27 cellular contexts compared by ENCODE assay signal in genomic region chr16:57670206-57670605, GRCh38. TPM values are rescaled to one million over a fixed set of nuclear protein-coding genes. Genes with fewer than 3 reads are reported as not detected.
"Had no signal": no experiment of that assay in that cellular context is flagged by ENCODE, and none has a peak within 500 bp of the region (broad histone marks: within the 10 kb centered on the region; RNA-seq: fewer than 3 reads in every experiment).

No MANE protein-coding gene starts in this region.

- H3K27me3 ChIP-seq: colonic mucosa, dorsolateral prefrontal cortex, upper lobe of left lung had no signal

- H3K9me3 Mint-ChIP-seq: activated naive CD8-positive, alpha-beta T cell treated with anti-CD3 and anti-CD28 coated beads, Interleukin-2, amount 10 ng/mL, durations not matched to agents 7 days and 5 days; activated T-cell treated with anti-CD3 and anti-CD28 coated beads, Interleukin-2, amount 50 U/mL, for 4 hours; activated T-helper 2 cell treated with anti-CD3 and anti-CD28 coated beads, Interferon-gamma antibody, Interleukin-2, Interleukin-4, amounts not matched to agents 10 μg/mL and 5 μg/mL and 100 μg/mL, durations not matched to agents 14 hours and 24 hours and 36 hours; effector memory CD8-positive, alpha-beta T cell; naive thymus-derived CD8-positive, alpha-beta T cell; T-helper 2 cell treated with Interferon-gamma antibody and Interleukin-4, amounts not matched to agents 5 μg/mL and 100 μg/mL, for 36 hours had no signal

- H3K4me3 ChIP-seq: colonic mucosa, dorsolateral prefrontal cortex, esophagus muscularis mucosa, left ventricle myocardium inferior, smooth muscle cell had no signal

- H3K9me3 ChIP-seq: colonic mucosa, esophagus muscularis mucosa, left ventricle myocardium inferior, upper lobe of left lung had no signal

- H3K36me3 Mint-ChIP-seq: activated naive CD8-positive, alpha-beta T cell treated with anti-CD3 and anti-CD28 coated beads, Interleukin-2, amount 10 ng/mL, durations not matched to agents 7 days and 5 days; naive thymus-derived CD8-positive, alpha-beta T cell had no signal

- H3K27me3 Mint-ChIP-seq: effector memory CD8-positive, alpha-beta T cell; naive thymus-derived CD8-positive, alpha-beta T cell had no signal

- H3K4me1 ChIP-seq: colonic mucosa, left ventricle myocardium inferior had no signal

- H3K4me3 Mint-ChIP-seq: activated naive CD8-positive, alpha-beta T cell treated with anti-CD3 and anti-CD28 coated beads, Interleukin-2, amount 10 ng/mL, durations not matched to agents 7 days and 5 days; activated T-cell treated with anti-CD3 and anti-CD28 coated beads, Interleukin-2, amount 50 U/mL, for 4 hours; effector memory CD8-positive, alpha-beta T cell; naive thymus-derived CD8-positive, alpha-beta T cell; T-helper 2 cell treated with Interferon-gamma antibody and Interleukin-4, amounts not matched to agents 5 μg/mL and 100 μg/mL, for 36 hours had no signal

- DNase-seq: activated CD4-positive, alpha-beta T cell treated with anti-CD3 and anti-CD28 coated beads for 1 hour; activated CD4-positive, alpha-beta T cell treated with anti-CD3 and anti-CD28 coated beads, Interleukin-2, amount 50 U/mL, for 1 hour; activated CD8-positive, alpha-beta memory T cell treated with anti-CD3 and anti-CD28 coated beads, Interleukin-2, amount 50 U/mL, for 48 hours; activated naive CD4-positive, alpha-beta T cell; activated naive CD8-positive, alpha-beta T cell treated with anti-CD3 and anti-CD28 coated beads, Interleukin-2, amount 10 ng/mL, durations not matched to agents 7 days and 5 days; activated T-cell treated with anti-CD3 and anti-CD28 coated beads, Interleukin-2, amount 50 U/mL, for 4 hours; amniotic stem cell; colonic mucosa; dorsolateral prefrontal cortex; effector memory CD8-positive, alpha-beta T cell; glutamatergic neuron; hippocampal formation; left ventricle myocardium inferior; nucleus accumbens; stimulated activated CD4-positive, alpha-beta T cell treated with anti-CD3 and anti-CD28 coated beads, Interleukin-4, amount 100 ng/mL, for 1 hour; stimulated activated naive CD8-positive, alpha-beta T cell treated with anti-CD3 and anti-CD28 coated beads, Interleukin-15, Interleukin-2, amounts not matched to agents 100 U/mL and 50 U/mL, for 24 hours; upper lobe of left lung had no signal

- H3K27ac Mint-ChIP-seq: activated naive CD8-positive, alpha-beta T cell treated with anti-CD3 and anti-CD28 coated beads, Interleukin-2, amount 10 ng/mL, durations not matched to agents 7 days and 5 days; activated T-helper 2 cell treated with anti-CD3 and anti-CD28 coated beads, Interferon-gamma antibody, Interleukin-2, Interleukin-4, amounts not matched to agents 10 μg/mL and 5 μg/mL and 100 μg/mL, durations not matched to agents 14 hours and 24 hours and 36 hours; T-helper 2 cell treated with Interferon-gamma antibody and Interleukin-4, amounts not matched to agents 5 μg/mL and 100 μg/mL, for 36 hours had no signal

- ATAC-seq: activated T-cell treated with anti-CD3 and anti-CD28 coated beads, Interleukin-2, amount 50 U/mL, for 4 hours; effector memory CD8-positive, alpha-beta T cell; naive thymus-derived CD8-positive, alpha-beta T cell; sciatic nerve; stimulated activated naive CD8-positive, alpha-beta T cell treated with anti-CD3 and anti-CD28 coated beads, Interleukin-15, Interleukin-2, amounts not matched to agents 100 U/mL and 50 U/mL, for 24 hours had no signal

- H3K27ac ChIP-seq: colonic mucosa, esophagus muscularis mucosa, left ventricle myocardium inferior had no signal

- H3K4me2 ChIP-seq: smooth muscle cell had no signal

- H3K36me3 ChIP-seq: colonic mucosa, left ventricle myocardium inferior, upper lobe of left lung had no signal

- FAIRE-seq: TTC549 had no signal

RNA-seq across cellular contexts. Expression of gene ADGRG3, which starts 2.1 kb away (rescaled TPM):
- total RNA-seq: activated CD8-positive, alpha-beta memory T cell treated with anti-CD3 and anti-CD28 coated beads for 36 hours; activated naive CD8-positive, alpha-beta T cell treated with anti-CD3 and anti-CD28 coated beads, Interleukin-2, amount 10 ng/mL, durations not matched to agents 7 days and 5 days; activated T-cell treated with anti-CD3 and anti-CD28 coated beads, Interleukin-2, amount 50 U/mL, for 4 hours; activated T-helper 2 cell treated with anti-CD3 and anti-CD28 coated beads, Interferon-gamma antibody, Interleukin-2, Interleukin-4, amounts not matched to agents 10 μg/mL and 5 μg/mL and 100 μg/mL, durations not matched to agents 14 hours and 24 hours and 36 hours; bronchial epithelial cell; frontal cortex; naive thymus-derived CD8-positive, alpha-beta T cell had no signal
- polyA plus RNA-seq: naive thymus-derived CD8-positive, alpha-beta T cell; smooth muscle cell had no signal

RNA-seq across cellular contexts. Expression of gene DRC7, which starts 24.4 kb away (rescaled TPM):
- total RNA-seq: activated CD8-positive, alpha-beta memory T cell treated with anti-CD3 and anti-CD28 coated beads for 36 hours; activated T-cell treated with anti-CD3 and anti-CD28 coated beads, Interleukin-2, amount 50 U/mL, for 4 hours; activated T-helper 2 cell treated with anti-CD3 and anti-CD28 coated beads, Interferon-gamma antibody, Interleukin-2, Interleukin-4, amounts not matched to agents 10 μg/mL and 5 μg/mL and 100 μg/mL, durations not matched to agents 14 hours and 24 hours and 36 hours; bronchial epithelial cell; colonic mucosa; left ventricle myocardium inferior; naive thymus-derived CD8-positive, alpha-beta T cell; sciatic nerve had no signal
- polyA plus RNA-seq: naive thymus-derived CD8-positive, alpha-beta T cell; smooth muscle cell had no signal
